Comparison of ENCODE assay signal across 31 cellular contexts in genomic region chr16:66370786-66371684, GRCh38. TPM values are rescaled to one million over a fixed set of nuclear protein-coding genes. Genes with fewer than 3 reads are reported as not detected.
DNase-seq lines count a peak whose midpoint lies in the region; ATAC-seq and TF ChIP-seq lines count a peak whose summit lies in the region.
"Had no signal": no experiment of that assay in that cellular context is flagged by ENCODE, and none has a peak within 500 bp of the region (broad histone marks: within the 10 kb centered on the region; RNA-seq: fewer than 3 reads in every experiment).

No MANE protein-coding gene starts in this region.

- H3K27ac ChIP-seq in coronary artery: peak overlapping the region in 1 of 2 donors; percentile 18
- no peak overlapping the region for H3K27ac ChIP-seq in lower lobe of right lung
- no peak overlapping the region for H3K27ac ChIP-seq in skeletal muscle tissue (ENCODE audit: low read depth, low read length)
- peak overlapping the region in 1 of 5 donors; percentile 7 for H3K27ac ChIP-seq in stomach
- H3K27ac ChIP-seq: neutrophil, SJSA1 had no signal

- H3K4me1 ChIP-seq in lower lobe of right lung: peaks cover 33% of the 10 kb centered on the region
- peaks cover 9 to 24% (median 10%) of the 10 kb centered on the region in 3 donors for H3K4me1 ChIP-seq in skeletal muscle tissue (ENCODE audit: control insufficient read depth in 3 of 3, insufficient read depth in 3 of 3, low read length in 3 of 3)
- peaks cover 0 to 3% (median 1%) of the 10 kb centered on the region in 4 donors for H3K4me1 ChIP-seq in stomach
- H3K4me1 ChIP-seq: Caco-2 had no signal

- H3K9ac ChIP-seq in skeletal muscle tissue (ENCODE audit: low read depth in 1 of 3, low read length in 3 of 3): peak overlapping the region in 2 of 3 donors; percentile 21 to 45
- H3K9ac ChIP-seq: BLaER1 treated with 17β-estradiol and CSF1 and Interleukin-3, amounts not matched to agents 10 nM and 100 nM had no signal

- no peak for TF ChIP-seq EP300 in stomach (IDR thresholded peaks at IDR 0.05)

- H3K36me3 ChIP-seq in MG63 (no peaks in the 10 kb centered on the region), lower lobe of right lung (no peaks in the 10 kb centered on the region), skeletal muscle tissue (ENCODE audit: control insufficient read depth in 3 of 3, insufficient read depth in 3 of 3, low read length in 3 of 3) (peaks cover 0 to 2% (median 0%) of the 10 kb centered on the region in 3 donors), stomach (no peaks in the 10 kb centered on the region)
- H3K36me3 ChIP-seq: BLaER1 treated with 17β-estradiol and CSF1 and Interleukin-3, amounts not matched to agents 10 nM and 100 nM; gastroesophageal sphincter; neutrophil; SJSA1 had no signal

- TF ChIP-seq POLR2A in stomach (IDR thresholded peaks at IDR 0.05): no peak

- DNase-seq in MG63 (peak; percentile 18), coronary artery (ENCODE audit: low spot score) (peak; percentile 62), lower lobe of right lung (no peak), stomach (no peak), D341Med (ENCODE audit: low spot score) (no peak)
- no peak for DNase-seq in stimulated activated CD4-positive, alpha-beta T cell treated with anti-CD3 and anti-CD28 coated beads, Interleukin-4, amount 100 ng/mL, for 1 hour
- DNase-seq: activated B cell treated with CpG ODN at 0.5 μM for 24 hours; activated CD8-positive, alpha-beta memory T cell treated with anti-CD3 and anti-CD28 coated beads, Interleukin-2, amount 10 ng/mL, durations not matched to agents 7 days and 5 days; activated naive CD4-positive, alpha-beta T cell treated with Interleukin-2 at 50 U/mL for 16 hours; activated T-cell treated with anti-CD3 and anti-CD28 coated beads, Interleukin-2, amount 50 U/mL, for 72 hours; DMS79 treated with DMSO at 0.1 percent for 48 hours; effector memory CD4-positive, alpha-beta T cell; GF-D8; H7; NCI-H1105; NCI-H2029; NCI-H526; NK-92 treated with Interleukin-12 subunit alpha and Interleukin-12 subunit beta, amount 100 ng/mL, for 24 hours; small intestine; stimulated activated CD4-positive, alpha-beta T cell treated with anti-CD3 and anti-CD28 coated beads, Interleukin-1b, Interleukin-23, amount 100 ng/mL, for 48 hours had no signal

- no peaks in the 10 kb centered on the region for H3K27me3 ChIP-seq in MG63
- H3K27me3 ChIP-seq in lower lobe of right lung (ENCODE audit: low read depth): peaks cover 1% of the 10 kb centered on the region
- H3K27me3 ChIP-seq in skeletal muscle tissue (ENCODE audit: control insufficient read depth in 3 of 3, insufficient read depth in 3 of 3, low read length in 3 of 3): peaks cover under 1 to 12% (median 4%) of the 10 kb centered on the region in 3 donors
- H3K27me3 ChIP-seq in stomach: peaks cover 0 to 12% (median 0%) of the 10 kb centered on the region in 3 donors
- H3K27me3 ChIP-seq: BLaER1 treated with 17β-estradiol and CSF1 and Interleukin-3, amounts not matched to agents 10 nM and 100 nM; gastroesophageal sphincter; SJSA1 had no signal

- TF ChIP-seq CTCF in coronary artery (IDR thresholded peaks at IDR 0.05): no peak
- TF ChIP-seq CTCF in lower lobe of right lung (IDR thresholded peaks at IDR 0.05): no peak
- no peak for TF ChIP-seq CTCF in stomach (IDR thresholded peaks at IDR 0.05)

- intact Hi-C loops in lower lobe of right lung (cut with DNase I): no loop called here
- intact Hi-C loops in stomach (cut with DNase I; ENCODE audit: low total_unique reads): no loop called here

- H3K9me3 ChIP-seq in MG63 (no peaks in the 10 kb centered on the region), lower lobe of right lung (no peaks in the 10 kb centered on the region), skeletal muscle tissue (ENCODE audit: control insufficient read depth in 3 of 3, low read length in 3 of 3) (no peaks in the 10 kb centered on the region), stomach (no peaks in the 10 kb centered on the region)
- H3K9me3 ChIP-seq: BLaER1 treated with 17β-estradiol and CSF1 and Interleukin-3, amounts not matched to agents 10 nM and 100 nM; Caco-2; gastroesophageal sphincter; neutrophil; SJSA1 had no signal

- 8 to 68% (median 58%) methylated on average over 2 to 9 of the region's 9 CpGs for WGBS in stomach, 5 donors

- H3K4me3 ChIP-seq in MG63 (no peak overlapping the region), coronary artery (no peak overlapping the region), lower lobe of right lung (peak overlapping the region; percentile 63), skeletal muscle tissue (ENCODE audit: low read length in 3 of 3) (peak overlapping the region in 2 of 3 donors; percentile 13 to 23), stomach (no peak overlapping the region)
- H3K4me3 ChIP-seq: BLaER1 treated with 17β-estradiol and CSF1 and Interleukin-3, amounts not matched to agents 10 nM and 100 nM; gastroesophageal sphincter; SJSA1 had no signal

- ATAC-seq in lower lobe of right lung (no peak), GM21529 (IDR thresholded peaks at IDR 0.05; ENCODE audit: unreplicated experiment) (no peak)
- ATAC-seq: activated CD8-positive, alpha-beta memory T cell treated with anti-CD3 and anti-CD28 coated beads, Interleukin-2, amount 10 ng/mL, durations not matched to agents 7 days and 5 days; activated T-cell treated with anti-CD3 and anti-CD28 coated beads, Interleukin-2, amount 50 U/mL, for 72 hours; esophagus mucosa; gastroesophageal sphincter had no signal

RNA-seq across cellular contexts. Expression of gene CDH5, which starts 4.5 kb away (rescaled TPM):
- 0.20 and 1.8 TPM in 2 replicates for total RNA-seq in MG63 (2014; rRNA removed; shearing (Covaris generic); ENCODE audit: low replicate concordance)
- total RNA-seq in lower lobe of right lung (128 TPM), skeletal muscle tissue (42.8 TPM), stomach (10 to 100 TPM in 4 of 5 donors, 1 to 10 TPM in 1; 9.0 to 46.9 (median 26.3) TPM)
- polyA plus RNA-seq in stomach: 1 to 10 TPM; 2.4 to 6.0 (median 4.0) TPM
- total RNA-seq: activated B cell treated with CpG ODN at 0.5 μM for 24 hours; activated CD8-positive, alpha-beta memory T cell treated with anti-CD3 and anti-CD28 coated beads, Interleukin-2, amount 10 ng/mL, durations not matched to agents 7 days and 5 days; activated T-cell treated with anti-CD3 and anti-CD28 coated beads, Interleukin-2, amount 50 U/mL, for 72 hours; H7; SJSA1 had no signal
- polyA plus RNA-seq: AG04450 had no signal

RNA-seq across cellular contexts. Expression of gene BEAN1, which starts 56.1 kb away (rescaled TPM):
- 0.56 TPM in 1 of 2 replicates, not detected in the other for total RNA-seq in MG63 (2014; rRNA removed; shearing (Covaris generic); ENCODE audit: low replicate concordance)
- 0.15 TPM for total RNA-seq in lower lobe of right lung
- not detected for total RNA-seq in skeletal muscle tissue
- total RNA-seq in stomach: under 1 TPM in 1 of 5 donors, not detected in 4; 0.55 TPM
- polyA plus RNA-seq in stomach: 1 to 10 TPM in 1 of 3 donors, under 1 TPM in 1, not detected in 1; 0.40 to 3.7 TPM
- total RNA-seq: activated B cell treated with CpG ODN at 0.5 μM for 24 hours; activated CD8-positive, alpha-beta memory T cell treated with anti-CD3 and anti-CD28 coated beads, Interleukin-2, amount 10 ng/mL, durations not matched to agents 7 days and 5 days; activated T-cell treated with anti-CD3 and anti-CD28 coated beads, Interleukin-2, amount 50 U/mL, for 72 hours; Caco-2; lung microvascular endothelial cell; M059J; SJSA1 had no signal
- polyA plus RNA-seq: AG04450 had no signal

Comparison
In these comparisons a context has a peak if more than half of its experiments do, and no peak if none do; other contexts are left out.
1. DNase-seq: peak in MG63 (single experiment) and coronary artery (single experiment); none in lower lobe of right lung (single experiment), stomach (single experiment), D341Med (single experiment) and stimulated activated CD4-positive, alpha-beta T cell treated with anti-CD3 and anti-CD28 coated beads, Interleukin-4, amount 100 ng/mL, for 1 hour (single experiment).
2. H3K4me3 ChIP-seq: peak in lower lobe of right lung (single experiment) and skeletal muscle tissue (2 of 3); none in MG63 (single experiment), coronary artery (single experiment) and stomach (0 of 4).